18 cellular contexts compared by ENCODE assay signal in genomic region chr3:4464579-4464978, GRCh38. TPM values are rescaled to one million over a fixed set of nuclear protein-coding genes. Genes with fewer than 3 reads are reported as not detected.
DNase-seq lines count a peak whose midpoint lies in the region; ATAC-seq and TF ChIP-seq lines count a peak whose summit lies in the region.
"Had no signal": no experiment of that assay in that cellular context is flagged by ENCODE, and none has a peak within 500 bp of the region (broad histone marks: within the 10 kb centered on the region; RNA-seq: fewer than 3 reads in every experiment).

No MANE protein-coding gene starts in this region.

- no peak overlapping the region for H3K27ac ChIP-seq in CD8-positive, alpha-beta memory T cell (ENCODE audit: low read depth, low read length)
- H3K27ac ChIP-seq: BLaER1 had no signal

- POLR2A ChIA-PET in CD8-positive, alpha-beta memory T cell (lab: Charles Lee): no interaction called here

- H3K4me3 Mint-ChIP-seq in activated naive CD4-positive, alpha-beta T cell treated with anti-CD3 and anti-CD28 coated beads, Interleukin-2, amount 10 ng/mL, durations not matched to agents 7 days and 5 days: peak overlapping the region; percentile 5
- H3K4me3 Mint-ChIP-seq in CD8-positive, alpha-beta memory T cell: peak overlapping the region in 4 of 7 donors; percentile 17 to 89 (median 50)
- H3K4me3 Mint-ChIP-seq in brain (peak overlapping the region; percentile 7 to 96 (median 78)), osteocyte (ENCODE audit: unreplicated experiment) (peak overlapping the region; percentile 33)

- H3K4me3 ChIP-seq in CD8-positive, alpha-beta memory T cell (ENCODE audit: low read length): no peak overlapping the region
- no peak overlapping the region for H3K4me3 ChIP-seq in HAP-1
- H3K4me3 ChIP-seq: BLaER1 had no signal

- no peaks in the 10 kb centered on the region for H3K27me3 Mint-ChIP-seq in activated naive CD4-positive, alpha-beta T cell treated with anti-CD3 and anti-CD28 coated beads, Interleukin-2, amount 10 ng/mL, durations not matched to agents 7 days and 5 days
- H3K27me3 Mint-ChIP-seq in CD8-positive, alpha-beta memory T cell: no peaks in the 10 kb centered on the region
- H3K27me3 Mint-ChIP-seq in brain (no peaks in the 10 kb centered on the region), osteocyte (ENCODE audit: unreplicated experiment) (peaks cover 3% of the 10 kb centered on the region)

- in situ Hi-C loops in HAP-1 (cut with MboI; ENCODE audit: low sequenced_read_pairs): no loop called here

- DNase-seq in activated naive CD4-positive, alpha-beta T cell treated with anti-CD3 and anti-CD28 coated beads, Interleukin-2, amount 10 ng/mL, durations not matched to agents 7 days and 5 days: no peak
- DNase-seq in activated naive CD4-positive, alpha-beta T cell (lab: John Stamatoyannopoulos, UW): no peak
- DNase-seq in CD8-positive, alpha-beta memory T cell: no peak
- DNase-seq in osteocyte (ENCODE audit: extremely low spot score, unreplicated experiment) (no peak), HAP-1 (ENCODE audit: low spot score in 2 of 2) (no peak), SHP77 (lab: John Stamatoyannopoulos, UW) (no peak)
- DNase-seq: EL, H7, Karpas-422, MM.1S, NCI-H1092 treated with DMSO at 0.1 percent for 48 hours, NCI-H187, NCI-H446, NCI-H69, RPMI8226 had no signal

- H3K9me3 ChIP-seq in CD8-positive, alpha-beta memory T cell (ENCODE audit: low read length): no peaks in the 10 kb centered on the region
- H3K9me3 ChIP-seq in HAP-1: no peaks in the 10 kb centered on the region
- H3K9me3 ChIP-seq: BLaER1 had no signal

- peaks cover 11% of the 10 kb centered on the region for H3K4me1 ChIP-seq in CD8-positive, alpha-beta memory T cell (ENCODE audit: insufficient read depth, low read length)
- H3K4me1 ChIP-seq in HAP-1: peaks cover 3% of the 10 kb centered on the region; the same call in 1 of the 2 replicates

- peaks cover 24% of the 10 kb centered on the region for H3K4me1 Mint-ChIP-seq in activated naive CD4-positive, alpha-beta T cell treated with anti-CD3 and anti-CD28 coated beads, Interleukin-2, amount 10 ng/mL, durations not matched to agents 7 days and 5 days
- peaks cover 23 to 29% (median 28%) of the 10 kb centered on the region in 3 donors for H3K4me1 Mint-ChIP-seq in CD8-positive, alpha-beta memory T cell
- H3K4me1 Mint-ChIP-seq in brain (peaks cover 21% of the 10 kb centered on the region), osteocyte (ENCODE audit: unreplicated experiment) (peaks cover 9% of the 10 kb centered on the region)

- no peaks in the 10 kb centered on the region for H3K36me3 Mint-ChIP-seq in activated naive CD4-positive, alpha-beta T cell treated with anti-CD3 and anti-CD28 coated beads, Interleukin-2, amount 10 ng/mL, durations not matched to agents 7 days and 5 days
- peaks cover 0 to 3% (median 2%) of the 10 kb centered on the region in 3 donors for H3K36me3 Mint-ChIP-seq in CD8-positive, alpha-beta memory T cell
- no peaks in the 10 kb centered on the region for H3K36me3 Mint-ChIP-seq in brain
- H3K36me3 Mint-ChIP-seq in osteocyte (ENCODE audit: unreplicated experiment): no peaks in the 10 kb centered on the region

- H3K27me3 ChIP-seq in CD8-positive, alpha-beta memory T cell (ENCODE audit: insufficient read depth, low read length, poor library complexity, severe bottlenecking): no peaks in the 10 kb centered on the region
- no peaks in the 10 kb centered on the region for H3K27me3 ChIP-seq in HAP-1 (ENCODE audit: low read depth)
- H3K27me3 ChIP-seq: BLaER1 had no signal

- H3K27ac Mint-ChIP-seq in activated naive CD4-positive, alpha-beta T cell treated with anti-CD3 and anti-CD28 coated beads, Interleukin-2, amount 10 ng/mL, durations not matched to agents 7 days and 5 days: no peak overlapping the region
- peak overlapping the region in 1 of 8 donors; percentile 38 for H3K27ac Mint-ChIP-seq in CD8-positive, alpha-beta memory T cell
- no peak overlapping the region for H3K27ac Mint-ChIP-seq in brain
- no peak overlapping the region for H3K27ac Mint-ChIP-seq in osteocyte (ENCODE audit: unreplicated experiment)

- TF ChIP-seq CTCF in brain (conservative IDR thresholded peaks at IDR 0.05) (no peak), osteocyte (IDR thresholded peaks at IDR 0.05) (no peak)

- no peaks in the 10 kb centered on the region for H3K36me3 ChIP-seq in CD8-positive, alpha-beta memory T cell (ENCODE audit: insufficient read depth, low read length)
- H3K36me3 ChIP-seq in HAP-1 (replicated peaks): no peaks in the 10 kb centered on the region
- H3K36me3 ChIP-seq: BLaER1 had no signal

- ATAC-seq in HG03097 (IDR thresholded peaks at IDR 0.05; ENCODE audit: low FRiP score, unreplicated experiment): no peak

- CTCF ChIA-PET in activated naive CD4-positive, alpha-beta T cell treated with anti-CD3 and anti-CD28 coated beads, Interleukin-2, amount 10 ng/mL, durations not matched to agents 7 days and 5 days (lab: Charles Lee): no interaction called here
- CTCF ChIA-PET in CD8-positive, alpha-beta memory T cell (lab: Charles Lee): interaction anchor here (1.4 kb wide), 1 partner anchor 114 kb away, joined by 3 read pairs; no protein-coding TSS in a partner anchor

- H3K9me3 Mint-ChIP-seq in activated naive CD4-positive, alpha-beta T cell treated with anti-CD3 and anti-CD28 coated beads, Interleukin-2, amount 10 ng/mL, durations not matched to agents 7 days and 5 days: no peaks in the 10 kb centered on the region
- H3K9me3 Mint-ChIP-seq in CD8-positive, alpha-beta memory T cell: no peaks in the 10 kb centered on the region
- no peaks in the 10 kb centered on the region for H3K9me3 Mint-ChIP-seq in brain
- no peaks in the 10 kb centered on the region for H3K9me3 Mint-ChIP-seq in osteocyte (ENCODE audit: unreplicated experiment)

RNA-seq across cellular contexts. Expression of gene SUMF1, which starts 2.5 kb away (rescaled TPM):
- total RNA-seq in CD8-positive, alpha-beta memory T cell: 10 to 100 TPM; 12.1 to 13.0 TPM
- 28.7 TPM for polyA plus RNA-seq in CD8-positive, alpha-beta memory T cell
- polyA plus RNA-seq in brain (ENCODE audit: insufficient read depth, low read depth, low replicate concordance): 8.6 TPM
- 44.1 and 46.6 TPM in 2 replicates for total RNA-seq in osteocyte

RNA-seq across cellular contexts. Expression of gene ITPR1, which starts 28.6 kb away (rescaled TPM):
- total RNA-seq in CD8-positive, alpha-beta memory T cell: 10 to 100 TPM; 82.6 to 85.8 TPM
- 14.9 TPM for polyA plus RNA-seq in CD8-positive, alpha-beta memory T cell
- polyA plus RNA-seq in brain (ENCODE audit: insufficient read depth, low read depth, low replicate concordance): 11.3 TPM
- total RNA-seq in osteocyte: 26.3 and 34.3 TPM in 2 replicates

Comparison
In these comparisons a context has a peak if more than half of its experiments do, and no peak if none do; other contexts are left out.
1. H3K4me3 Mint-ChIP-seq: peak in every context shown above with its lines; median percentile 78 in brain; 50 in CD8-positive, alpha-beta memory T cell; 33 in osteocyte; 5 in activated naive CD4-positive, alpha-beta T cell treated with anti-CD3 and anti-CD28 coated beads, Interleukin-2, amount 10 ng/mL, durations not matched to agents 7 days and 5 days.